In the genomic region with DNA sequence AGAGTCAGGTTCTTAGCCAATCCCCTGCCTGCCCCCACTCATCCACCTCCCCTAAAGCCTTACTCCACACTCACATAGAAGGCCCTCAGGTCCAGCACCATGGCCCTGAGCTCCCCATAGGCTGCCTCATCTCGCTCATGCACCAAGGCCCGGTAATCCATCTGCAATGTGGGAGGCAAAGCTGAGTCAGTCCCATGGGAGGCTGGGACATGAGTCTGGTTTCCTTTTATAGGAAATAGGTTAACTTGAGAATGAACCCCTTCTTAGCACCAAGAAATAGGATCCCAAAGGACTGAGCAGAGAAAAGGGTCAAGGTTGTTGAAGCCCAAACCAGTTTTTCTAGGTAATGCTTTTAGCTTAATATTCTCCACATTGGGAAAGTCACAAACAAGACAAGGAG, we compare ENCODE assay signal across 1 cellular context.
TF ChIP-seq lines count a peak whose summit lies in the region.

No MANE protein-coding gene starts in this region.

TF ChIP-seq in SK-N-SH, 30 proteins besides CTCF, POLR2A, EP300 and RAD21:
- TF ChIP-seq, protein P1, sequence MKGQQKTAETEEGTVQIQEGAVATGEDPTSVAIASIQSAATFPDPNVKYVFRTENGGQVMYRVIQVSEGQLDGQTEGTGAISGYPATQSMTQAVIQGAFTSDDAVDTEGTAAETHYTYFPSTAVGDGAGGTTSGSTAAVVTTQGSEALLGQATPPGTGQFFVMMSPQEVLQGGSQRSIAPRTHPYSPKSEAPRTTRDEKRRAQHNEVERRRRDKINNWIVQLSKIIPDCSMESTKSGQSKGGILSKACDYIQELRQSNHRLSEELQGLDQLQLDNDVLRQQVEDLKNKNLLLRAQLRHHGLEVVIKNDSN (IDR thresholded peaks at IDR 0.05; ENCODE audit: borderline replicate concordance, low read depth) = no peak
- TF ChIP-seq, protein P2, sequence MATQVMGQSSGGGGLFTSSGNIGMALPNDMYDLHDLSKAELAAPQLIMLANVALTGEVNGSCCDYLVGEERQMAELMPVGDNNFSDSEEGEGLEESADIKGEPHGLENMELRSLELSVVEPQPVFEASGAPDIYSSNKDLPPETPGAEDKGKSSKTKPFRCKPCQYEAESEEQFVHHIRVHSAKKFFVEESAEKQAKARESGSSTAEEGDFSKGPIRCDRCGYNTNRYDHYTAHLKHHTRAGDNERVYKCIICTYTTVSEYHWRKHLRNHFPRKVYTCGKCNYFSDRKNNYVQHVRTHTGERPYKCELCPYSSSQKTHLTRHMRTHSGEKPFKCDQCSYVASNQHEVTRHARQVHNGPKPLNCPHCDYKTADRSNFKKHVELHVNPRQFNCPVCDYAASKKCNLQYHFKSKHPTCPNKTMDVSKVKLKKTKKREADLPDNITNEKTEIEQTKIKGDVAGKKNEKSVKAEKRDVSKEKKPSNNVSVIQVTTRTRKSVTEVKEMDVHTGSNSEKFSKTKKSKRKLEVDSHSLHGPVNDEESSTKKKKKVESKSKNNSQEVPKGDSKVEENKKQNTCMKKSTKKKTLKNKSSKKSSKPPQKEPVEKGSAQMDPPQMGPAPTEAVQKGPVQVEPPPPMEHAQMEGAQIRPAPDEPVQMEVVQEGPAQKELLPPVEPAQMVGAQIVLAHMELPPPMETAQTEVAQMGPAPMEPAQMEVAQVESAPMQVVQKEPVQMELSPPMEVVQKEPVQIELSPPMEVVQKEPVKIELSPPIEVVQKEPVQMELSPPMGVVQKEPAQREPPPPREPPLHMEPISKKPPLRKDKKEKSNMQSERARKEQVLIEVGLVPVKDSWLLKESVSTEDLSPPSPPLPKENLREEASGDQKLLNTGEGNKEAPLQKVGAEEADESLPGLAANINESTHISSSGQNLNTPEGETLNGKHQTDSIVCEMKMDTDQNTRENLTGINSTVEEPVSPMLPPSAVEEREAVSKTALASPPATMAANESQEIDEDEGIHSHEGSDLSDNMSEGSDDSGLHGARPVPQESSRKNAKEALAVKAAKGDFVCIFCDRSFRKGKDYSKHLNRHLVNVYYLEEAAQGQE (IDR thresholded peaks at IDR 0.05; ENCODE audit: low read depth, low read length) = no peak
- TF ChIP-seq SIN3A (IDR thresholded peaks at IDR 0.05; ENCODE audit: borderline replicate concordance, low read depth, low read length) = no peak
- no peak for TF ChIP-seq EZH2phosphoT487 (IDR thresholded peaks at IDR 0.05; ENCODE audit: borderline replicate concordance, low read depth)
- TF ChIP-seq TAF1 (IDR thresholded peaks at IDR 0.05; ENCODE audit: borderline replicate concordance, low read depth, low read length) = no peak
